Comparison of ENCODE assay signal across 1 cellular context in genomic region chr2:140201572-140201971, GRCh38.
TF ChIP-seq lines count a peak whose summit lies in the region.

No MANE protein-coding gene starts in this region.

TF ChIP-seq in GM23338, 12 proteins besides CTCF, POLR2A, EP300 and RAD21 (continued from another document):
- TF ChIP-seq ZNF462 (CRISPR knock-in tag; IDR thresholded peaks at IDR 0.05) (no peak), EZH2 (IDR thresholded peaks at IDR 0.05; ENCODE audit: low read depth, unreplicated experiment) (no peak), ZNF114 (CRISPR knock-in tag; IDR thresholded peaks at IDR 0.05) (no peak), STAT1 (IDR thresholded peaks at IDR 0.05; ENCODE audit: unreplicated experiment) (no peak), CREB1 (CRISPR knock-in tag; IDR thresholded peaks at IDR 0.05; ENCODE audit: low read depth) (no peak), ETS1 (IDR thresholded peaks at IDR 0.05) (no peak), NANOG (IDR thresholded peaks at IDR 0.05; ENCODE audit: borderline replicate concordance) (no peak), EZH2phosphoT487 (IDR thresholded peaks at IDR 0.05; ENCODE audit: unreplicated experiment) (no peak), POLR2AphosphoS5 (IDR thresholded peaks at IDR 0.05; ENCODE audit: low read depth) (no peak), ZNF331 (CRISPR knock-in tag; IDR thresholded peaks at IDR 0.05; ENCODE audit: low read depth) (no peak), JUNB (IDR thresholded peaks at IDR 0.05; ENCODE audit: unreplicated experiment) (no peak)
